In the genomic region with DNA sequence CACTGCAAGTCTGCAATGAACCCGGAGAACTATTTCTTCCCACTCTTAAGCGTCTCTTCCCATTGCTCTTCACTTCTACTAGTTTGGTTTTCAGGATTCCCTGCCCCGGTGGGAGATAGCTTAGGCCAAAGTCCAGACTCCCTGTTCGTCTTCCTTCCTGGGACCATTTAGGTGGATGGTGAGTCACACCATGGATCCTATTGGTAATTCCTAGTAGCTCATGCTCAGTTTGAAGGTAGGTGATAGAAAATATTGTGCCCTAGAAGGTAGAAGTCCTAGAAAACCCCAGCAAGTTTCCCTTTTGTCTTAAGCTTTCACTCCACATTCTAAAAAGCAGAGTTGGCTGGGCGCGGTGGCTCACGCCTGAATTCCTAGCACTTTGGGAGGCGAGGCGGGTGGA, we compare ENCODE assay signal across 19 cellular contexts. TPM values are rescaled to one million over a fixed set of nuclear protein-coding genes. Genes with fewer than 3 reads are reported as not detected.
DNase-seq lines count a peak whose midpoint lies in the region; ATAC-seq and TF ChIP-seq lines count a peak whose summit lies in the region.
"Had no signal": no experiment of that assay in that cellular context is flagged by ENCODE, and none has a peak within 500 bp of the region (broad histone marks: within the 10 kb centered on the region; RNA-seq: fewer than 3 reads in every experiment).

No MANE protein-coding gene starts in this region.

- no peak overlapping the region for H3K56ac ChIP-seq in IMR-90 (ENCODE audit: extremely low read depth, insufficient read depth, low read length)

- intact Hi-C loops in Caco-2 (cut with micrococcal nuclease; ENCODE audit: unreplicated experiment) (no loop called here), IMR-90 (cut with micrococcal nuclease) (no loop called here)

- H3K36me3 Mint-ChIP-seq in Caco-2 (ENCODE audit: insufficient read depth, unreplicated experiment) = peaks cover 82% of the 10 kb centered on the region
- H3K36me3 Mint-ChIP-seq in endodermal cell (ENCODE audit: low read depth) = peaks cover 52% of the 10 kb centered on the region
- peaks cover 53% of the 10 kb centered on the region for H3K36me3 Mint-ChIP-seq in nephron progenitor cell (ENCODE audit: low read depth)

- no peak overlapping the region for H4K91ac ChIP-seq in IMR-90 (ENCODE audit: insufficient read depth, low read depth, low read length)

- H3K27me3 ChIP-seq in Caco-2 (replicated peaks; ENCODE audit: control insufficient read depth, insufficient read depth, low read length) = no peaks in the 10 kb centered on the region
- H3K27me3 ChIP-seq in IMR-90 (ENCODE audit: control insufficient read depth, insufficient read depth, low read length) = no peaks in the 10 kb centered on the region
- no peaks in the 10 kb centered on the region for H3K27me3 ChIP-seq in endodermal cell (ENCODE audit: control insufficient read depth, insufficient read depth, low read length, poor library complexity, severe bottlenecking)
- H3K27me3 ChIP-seq: BLaER1 treated with 17β-estradiol and CSF1 and Interleukin-3, amounts not matched to agents 10 nM and 100 nM had no signal

- H3K23ac ChIP-seq in IMR-90 (ENCODE audit: low read depth, low read length) = peak overlapping the region; percentile 83

- H3K4me3 Mint-ChIP-seq in Caco-2 (ENCODE audit: unreplicated experiment) = peak overlapping the region; percentile 17
- no peak overlapping the region for H3K4me3 Mint-ChIP-seq in endodermal cell
- no peak overlapping the region for H3K4me3 Mint-ChIP-seq in nephron progenitor cell

- POLR2A ChIA-PET in Caco-2 (lab: Charles Lee) = interaction anchor here (1.0 kb wide), 1 partner anchor 14 kb away, joined by 3 read pairs; no protein-coding TSS in a partner anchor
- POLR2A ChIA-PET in IMR-90 (lab: Charles Lee; ENCODE audit: unreplicated experiment) = no interaction called here
- POLR2A ChIA-PET in GM10248 (lab: Yijun Ruan, JAX) = interaction anchor here (0.6 kb wide), 1 partner anchor 339 kb away, joined by 4 read pairs; no protein-coding TSS in a partner anchor

- no peak overlapping the region for H2AK9ac ChIP-seq in IMR-90 (replicated peaks; ENCODE audit: low read depth, low read length, poor library complexity)

- TF ChIP-seq CTCF in Caco-2 (IDR thresholded peaks at IDR 0.05; ENCODE audit: insufficient read depth in 1 of 2, low read depth in 1 of 2, low read length in 1 of 2, severe bottlenecking in 1 of 2, unreplicated experiment in 1 of 2) (no peak), IMR-90 (conservative IDR thresholded peaks at IDR 0.05; ENCODE audit: low read depth, low read length) (no peak), endodermal cell (conservative IDR thresholded peaks at IDR 0.05) (no peak), nephron progenitor cell (IDR thresholded peaks at IDR 0.05) (no peak), GM10248 (IDR thresholded peaks at IDR 0.05; ENCODE audit: control extremely low read depth, extremely low read depth, low read depth, missing control alignments) (no peak)

- H3K27ac ChIP-seq in IMR-90 (ENCODE audit: insufficient read depth, low read length) (no peak overlapping the region), endodermal cell (ENCODE audit: low read depth, low read length) (no peak overlapping the region)
- H3K27ac ChIP-seq: A549; BLaER1 treated with 17β-estradiol and CSF1 and Interleukin-3, amounts not matched to agents 10 nM and 100 nM; HL-60 had no signal

- H3K79me1 ChIP-seq in IMR-90 (ENCODE audit: low read depth in 1 of 2, low read length in 2 of 2) = peaks cover 32 to 63% of the 10 kb centered on the region in 2 experiments

- peaks cover 16% of the 10 kb centered on the region; the same call in 1 of the 2 replicates for H3K9me1 ChIP-seq in IMR-90 (ENCODE audit: insufficient read depth, low read length)

- no TSS peak for BruUV-seq in Caco-2 (replicated peaks; lab: Mats Ljungman, UMichigan)
- BruUV-seq in IMR-90 (replicated peaks; lab: Mats Ljungman, UMichigan) = no TSS peak

- H4K20me1 ChIP-seq in IMR-90 (ENCODE audit: insufficient read depth, low read length) = peaks cover 19% of the 10 kb centered on the region

- no peaks in the 10 kb centered on the region for H3K27me3 Mint-ChIP-seq in Caco-2 (ENCODE audit: insufficient read depth, unreplicated experiment)
- no peaks in the 10 kb centered on the region for H3K27me3 Mint-ChIP-seq in endodermal cell (ENCODE audit: insufficient read depth)
- no peaks in the 10 kb centered on the region for H3K27me3 Mint-ChIP-seq in nephron progenitor cell (ENCODE audit: low read depth, poor library complexity)

- H3K36me3 ChIP-seq in Caco-2 (ENCODE audit: control insufficient read depth, insufficient read depth, low read length) (no peaks in the 10 kb centered on the region; the same call in 1 of the 2 replicates), IMR-90 (ENCODE audit: control insufficient read depth, insufficient read depth, low read length) (peaks cover 5% of the 10 kb centered on the region), endodermal cell (ENCODE audit: control insufficient read depth, insufficient read depth, low read length) (peaks cover 68% of the 10 kb centered on the region)

- TF ChIP-seq POLR2A in IMR-90 (IDR thresholded peaks at IDR 0.05; ENCODE audit: low read depth, low read length) = no peak

- no peak for TF ChIP-seq RAD21 in IMR-90 (IDR thresholded peaks at IDR 0.05; ENCODE audit: low read length)

- H3K4me1 Mint-ChIP-seq in Caco-2 (ENCODE audit: low read depth, unreplicated experiment) (peaks cover 15% of the 10 kb centered on the region), endodermal cell (peaks cover 21% of the 10 kb centered on the region), nephron progenitor cell (peaks cover 20% of the 10 kb centered on the region)

- dilution Hi-C loops in IMR-90 (cut with HindIII; ENCODE audit: low sequenced_read_pairs, unreplicated experiment) = no loop called here

- no peaks in the 10 kb centered on the region for H3K9me3 Mint-ChIP-seq in Caco-2 (ENCODE audit: unreplicated experiment)
- peaks cover 7% of the 10 kb centered on the region for H3K9me3 Mint-ChIP-seq in endodermal cell
- no peaks in the 10 kb centered on the region for H3K9me3 Mint-ChIP-seq in nephron progenitor cell

- peak overlapping the region; percentile 47 for H2AFZ ChIP-seq in IMR-90 (replicated peaks; ENCODE audit: low read length, poor library complexity)

- H2BK20ac ChIP-seq in IMR-90 (ENCODE audit: low read depth, low read length) = no peak overlapping the region

- H3K9ac ChIP-seq in IMR-90 (ENCODE audit: low read depth, low read length) = no peak overlapping the region
- no peak overlapping the region for H3K9ac ChIP-seq in endodermal cell (ENCODE audit: extremely low read depth, low read length, poor library complexity, severe bottlenecking)

- peak overlapping the region; percentile 5; the same call in 1 of the 2 replicates for H3K4ac ChIP-seq in IMR-90 (ENCODE audit: low read depth, low read length)

- no peak overlapping the region for H3K18ac ChIP-seq in IMR-90 (ENCODE audit: low read depth, low read length)

- ATAC-seq in IMR-90 (ENCODE audit: low read depth) (no peak), HG03342 (IDR thresholded peaks at IDR 0.05; ENCODE audit: unreplicated experiment) (no peak)
- ATAC-seq: A549 had no signal

- 96% methylated on average over 5 of the region's 9 CpGs; no CpG with 5 or more reads in 1 of the 2 experiments for WGBS in IMR-90 (ENCODE audit: extremely low coverage in 2 of 2, insufficient read length in 1 of 2), 2 experiments
- WGBS in endodermal cell (ENCODE audit: insufficient coverage in 1 of 2, insufficient read length in 1 of 2), 2 experiments = 76 to 86% methylated on average over 4 to 9 of the region's 9 CpGs

- no peak overlapping the region; the same call in 2 of the 3 replicates for H2BK15ac ChIP-seq in IMR-90 (ENCODE audit: low read depth, low read length)

- in situ Hi-C loops in IMR-90 (cut with MboI; ENCODE audit: low sequenced_read_pairs) = no loop called here

- peak overlapping the region in 1 of 2 experiments; percentile 1; a peak in 1 of 4 replicates for H4K8ac ChIP-seq in IMR-90 (ENCODE audit: low read depth in 2 of 2, low read length in 2 of 2)

- CTCF ChIA-PET in Caco-2 (lab: Charles Lee) (interaction anchor here (1.0 to 1.1 kb wide), 3 partner anchors 14 to 131 kb away, joined by 3 to 5 read pairs (median 4); partner anchors contain the start of gene CHAF1A), IMR-90 (lab: Yijun Ruan, JAX) (interaction anchor here (0.7 to 1.8 kb wide), 3 partner anchors 14 to 108 kb away, joined by 3 to 10 read pairs (median 5); partner anchors contain the start of genes CHAF1A and SH3GL1), GM10248 (lab: Yijun Ruan, JAX) (interaction anchor here (0.8 to 2.6 kb wide), 8 partner anchors 8 to 612 kb away, joined by 3 to 12 read pairs (median 4); partner anchors contain the start of genes CHAF1A and SH3GL1)

- H4K5ac ChIP-seq in IMR-90 (ENCODE audit: low read depth, low read length) = no peak overlapping the region

- H2AK5ac ChIP-seq in IMR-90 (ENCODE audit: low read depth, low read length) = no peak overlapping the region

- peaks cover 23% of the 10 kb centered on the region for H3K4me1 ChIP-seq in Caco-2
- H3K4me1 ChIP-seq in IMR-90 (ENCODE audit: control insufficient read depth, insufficient read depth, low read length) = peaks cover 7% of the 10 kb centered on the region
- peaks cover 10% of the 10 kb centered on the region for H3K4me1 ChIP-seq in endodermal cell (ENCODE audit: control insufficient read depth, insufficient read depth, low read length)

- DNase-seq in Caco-2 (peak; percentile 38 to 63), IMR-90 (no peak), endodermal cell (no peak), nephron progenitor cell (no peak), ureter (ENCODE audit: low spot score) (no peak), GM10248 (ENCODE audit: extremely low spot score) (no peak), GOT3 (lab: John Stamatoyannopoulos, UW) (no peak)
- DNase-seq: DMS 273 treated with DMSO at 0.1 percent for 48 hours, GDM1, KG1, NCI-H1417 treated with DMSO at 0.1 percent for 48 hours, NCI-H1930, NCI-H446, NCI-H69, SHP77 had no signal

- no peak overlapping the region; the same call in 1 of the 2 replicates for H2BK120ac ChIP-seq in IMR-90 (ENCODE audit: low read depth, low read length)

- H3K4me2 ChIP-seq in IMR-90 (ENCODE audit: low read depth, low read length) = no peak overlapping the region
- H3K4me2 ChIP-seq: A549; BLaER1 treated with 17β-estradiol and CSF1 and Interleukin-3, amounts not matched to agents 10 nM and 100 nM had no signal

- H3K4me3 ChIP-seq in Caco-2 (ENCODE audit: low read depth, low read length) (no peak overlapping the region), IMR-90 (ENCODE audit: insufficient read depth, low read depth, low read length) (no peak overlapping the region), endodermal cell (ENCODE audit: low read length) (peak overlapping the region; percentile 60)
- H3K4me3 ChIP-seq: A549; BLaER1 treated with 17β-estradiol and CSF1 and Interleukin-3, amounts not matched to agents 10 nM and 100 nM had no signal

- no peak overlapping the region; the same call in 1 of the 2 replicates for H3K14ac ChIP-seq in IMR-90 (replicated peaks; ENCODE audit: low read depth, low read length)

- H3K9me3 ChIP-seq in Caco-2 (no peaks in the 10 kb centered on the region), IMR-90 (ENCODE audit: control insufficient read depth, insufficient read depth, low read length) (no peaks in the 10 kb centered on the region), endodermal cell (ENCODE audit: control insufficient read depth, low read length) (no peaks in the 10 kb centered on the region)
- H3K9me3 ChIP-seq: A549; BLaER1 treated with 17β-estradiol and CSF1 and Interleukin-3, amounts not matched to agents 10 nM and 100 nM had no signal

- H2BK5ac ChIP-seq in IMR-90 (ENCODE audit: low read depth, low read length, poor library complexity, severe bottlenecking) = no peak overlapping the region

- H3K27ac Mint-ChIP-seq in Caco-2 (ENCODE audit: unreplicated experiment) (peak overlapping the region; percentile 61), endodermal cell (no peak overlapping the region), nephron progenitor cell (peak overlapping the region; percentile 86)

RNA-seq across cellular contexts. Expression of gene CHAF1A, which starts 13.8 kb away (rescaled TPM):
- total RNA-seq in Caco-2 (2022) (53.9 and 63.1 TPM in 2 replicates), IMR-90 (2012; rRNA removed) (11.4 and 12.4 TPM in 2 replicates), endodermal cell (10 to 100 TPM; 70.7 to 76.9 TPM), ureter (23.0 TPM)
- polyA plus RNA-seq in IMR-90 (2012; rRNA removed) = 22.9 and 26.7 TPM in 2 replicates
- polyA plus RNA-seq in IMR-90 (2012; cell fraction: cytosol; rRNA removed) = 16.1 and 20.9 TPM in 2 replicates
- 18.2 and 45.9 TPM in 2 replicates for polyA plus RNA-seq in IMR-90 (2012; cell fraction: nucleus; rRNA removed; ENCODE audit: low replicate concordance)
- 48.1 TPM for polyA plus RNA-seq in endodermal cell (2013, experiment 1 of 2)
- 46.4 TPM for polyA plus RNA-seq in endodermal cell (2013, experiment 2 of 2)

RNA-seq across cellular contexts. Expression of gene SH3GL1, which starts 15.9 kb away (rescaled TPM):
- total RNA-seq in Caco-2 (2022) (91.3 and 91.5 TPM in 2 replicates), IMR-90 (2012; rRNA removed) (28.1 and 32.2 TPM in 2 replicates), endodermal cell (10 to 100 TPM; 76.8 to 77.0 TPM), ureter (78.5 TPM)
- polyA plus RNA-seq in IMR-90 (2012; rRNA removed) = 138 and 161 TPM in 2 replicates
- polyA plus RNA-seq in IMR-90 (2012; cell fraction: cytosol; rRNA removed) = 103 and 170 TPM in 2 replicates
- 93.0 and 160 TPM in 2 replicates for polyA plus RNA-seq in IMR-90 (2012; cell fraction: nucleus; rRNA removed; ENCODE audit: low replicate concordance)
- polyA plus RNA-seq in endodermal cell (2013, experiment 1 of 2) = 76.9 TPM
- 77.1 TPM for polyA plus RNA-seq in endodermal cell (2013, experiment 2 of 2)

RNA-seq across cellular contexts. Expression of gene UBXN6, which starts 41.3 kb away (rescaled TPM):
- total RNA-seq in Caco-2 (2022) (42.1 and 42.9 TPM in 2 replicates), IMR-90 (2012; rRNA removed) (74.2 and 84.2 TPM in 2 replicates), endodermal cell (10 to 100 TPM; 31.2 to 36.9 TPM), ureter (107 TPM)
- polyA plus RNA-seq in IMR-90 (2012; rRNA removed) = 86.5 and 98.3 TPM in 2 replicates
- polyA plus RNA-seq in IMR-90 (2012; cell fraction: cytosol; rRNA removed) = 112 and 127 TPM in 2 replicates
- 144 and 228 TPM in 2 replicates for polyA plus RNA-seq in IMR-90 (2012; cell fraction: nucleus; rRNA removed; ENCODE audit: low replicate concordance)
- polyA plus RNA-seq in endodermal cell (2013, experiment 1 of 2) = 37.4 TPM
- 37.1 TPM for polyA plus RNA-seq in endodermal cell (2013, experiment 2 of 2)

RNA-seq across cellular contexts. Expression of gene HDGFL2, which starts 55.8 kb away (rescaled TPM):
- 65.7 and 70.8 TPM in 2 replicates for total RNA-seq in Caco-2 (2022)
- total RNA-seq in IMR-90 (2012; rRNA removed) = 35.8 and 45.5 TPM in 2 replicates
- polyA plus RNA-seq in IMR-90 (2012; rRNA removed) = 48.5 and 53.0 TPM in 2 replicates
- 52.7 and 54.3 TPM in 2 replicates for polyA plus RNA-seq in IMR-90 (2012; cell fraction: cytosol; rRNA removed)
- polyA plus RNA-seq in IMR-90 (2012; cell fraction: nucleus; rRNA removed; ENCODE audit: low replicate concordance) = 90.4 and 123 TPM in 2 replicates
- 100 to 1,000 TPM; 117 TPM for total RNA-seq in endodermal cell
- polyA plus RNA-seq in endodermal cell (2013, experiment 1 of 2) = 91.6 TPM
- polyA plus RNA-seq in endodermal cell (2013, experiment 2 of 2) = 89.8 TPM
- 45.9 TPM for total RNA-seq in ureter

Comparison
In these comparisons a context has a peak if more than half of its experiments do, and no peak if none do; other contexts are left out.
1. DNase-seq: peak in Caco-2 (2 of 2); none in IMR-90 (single experiment), endodermal cell (single experiment), nephron progenitor cell (single experiment), ureter (single experiment), GM10248 (single experiment) and GOT3 (single experiment).